In the genomic region with DNA sequence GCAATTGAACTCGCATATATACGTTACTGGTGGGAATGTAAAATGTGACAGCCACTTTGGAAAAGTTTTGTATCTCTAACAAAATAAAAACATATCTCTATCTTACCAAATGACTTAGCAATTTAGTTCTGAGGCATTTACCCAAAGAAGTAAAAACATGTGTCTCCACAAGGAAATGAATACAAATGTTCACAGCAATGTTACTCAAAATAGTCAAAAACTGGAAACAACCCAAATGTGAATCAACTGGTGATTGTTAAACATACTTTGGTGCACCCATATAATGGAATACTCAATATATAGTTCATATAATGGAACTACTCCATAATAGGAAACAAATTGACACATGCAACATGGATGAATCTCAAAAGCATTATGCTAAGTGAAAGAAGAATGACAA, we compare ENCODE assay signal across 24 cellular contexts.
A peak's percentile ranks its signal among the peaks of the same experiment; 100 is the strongest.
DNase-seq lines count a peak whose midpoint lies in the region; ATAC-seq and TF ChIP-seq lines count a peak whose summit lies in the region.
"Had no signal": no experiment of that assay in that cellular context is flagged by ENCODE, and none has a peak within 500 bp of the region (broad histone marks: within the 10 kb centered on the region; RNA-seq: fewer than 3 reads in every experiment).

No MANE protein-coding gene starts in this region.

- TF ChIP-seq CTCF in fibroblast of pulmonary artery (IDR thresholded peaks at IDR 0.05; ENCODE audit: low read length, missing control alignments) = no peak

- H3K36me3 ChIP-seq in SK-N-MC (ENCODE audit: insufficient read depth, low read length) (peaks cover 55% of the 10 kb centered on the region), trophoblast cell (ENCODE audit: control insufficient read depth in 1 of 2, insufficient read depth in 2 of 2, low read length in 2 of 2) (peaks cover 6 to 18% of the 10 kb centered on the region in 2 experiments)
- H3K36me3 ChIP-seq: prostate gland had no signal

- no peak overlapping the region for H2AFZ ChIP-seq in trophoblast cell (ENCODE audit: insufficient read depth, low read length, poor library complexity)

- H3K18ac ChIP-seq in trophoblast cell (ENCODE audit: low read length) = no peak overlapping the region

- no peaks in the 10 kb centered on the region for H3K9me3 Mint-ChIP-seq in stimulated activated effector memory CD8-positive, alpha-beta T cell treated with anti-CD3 and anti-CD28 coated beads, Interleukin-12 subunit alpha, Interleukin-12 subunit beta, amount 100 ng/mL, for 72 hours
- H3K9me3 Mint-ChIP-seq: activated B cell treated with CpG ODN at 0.5 μM for 24 hours, CD14-positive monocyte had no signal

- no peaks in the 10 kb centered on the region for H3K4me1 ChIP-seq in trophoblast cell (ENCODE audit: control insufficient read depth in 1 of 2, insufficient read depth in 2 of 2, low read length in 2 of 2)
- H3K4me1 ChIP-seq: prostate gland had no signal

- H3K79me2 ChIP-seq in trophoblast cell (ENCODE audit: control insufficient read depth, insufficient read depth, low read length, poor library complexity) = no peaks in the 10 kb centered on the region

- no peak overlapping the region for H2BK5ac ChIP-seq in trophoblast cell (ENCODE audit: low read depth, low read length, poor library complexity)

- H3K36me3 Mint-ChIP-seq in stimulated activated effector memory CD8-positive, alpha-beta T cell treated with anti-CD3 and anti-CD28 coated beads, Interleukin-12 subunit alpha, Interleukin-12 subunit beta, amount 100 ng/mL, for 72 hours = peaks cover 100% of the 10 kb centered on the region

- no peak overlapping the region for H3K23ac ChIP-seq in trophoblast cell (ENCODE audit: low read length)

- H2AK5ac ChIP-seq in trophoblast cell (ENCODE audit: low read length) = no peak overlapping the region

- H3K4me1 Mint-ChIP-seq in stimulated activated effector memory CD8-positive, alpha-beta T cell treated with anti-CD3 and anti-CD28 coated beads, Interleukin-12 subunit alpha, Interleukin-12 subunit beta, amount 100 ng/mL, for 72 hours = peaks cover 26% of the 10 kb centered on the region
- H3K4me1 Mint-ChIP-seq: CD14-positive monocyte had no signal

- no peak overlapping the region for H3K4me3 Mint-ChIP-seq in stimulated activated effector memory CD8-positive, alpha-beta T cell treated with anti-CD3 and anti-CD28 coated beads, Interleukin-12 subunit alpha, Interleukin-12 subunit beta, amount 100 ng/mL, for 72 hours
- H3K4me3 Mint-ChIP-seq: activated B cell treated with CpG ODN at 0.5 μM for 24 hours, CD14-positive monocyte had no signal

- H4K8ac ChIP-seq in trophoblast cell (ENCODE audit: low read depth, low read length) = no peak overlapping the region

- H3K79me1 ChIP-seq in trophoblast cell (ENCODE audit: low read length) = no peaks in the 10 kb centered on the region

- no peak overlapping the region for H2BK12ac ChIP-seq in trophoblast cell (ENCODE audit: low read length)

- H3K4me3 ChIP-seq in SK-N-MC = no peak overlapping the region
- no peak overlapping the region for H3K4me3 ChIP-seq in fibroblast of pulmonary artery (replicated peaks; ENCODE audit: low read depth, low read length)
- no peak overlapping the region for H3K4me3 ChIP-seq in trophoblast cell (ENCODE audit: low read depth, low read length)
- H3K4me3 ChIP-seq: lower lobe of right lung, prostate gland, thoracic aorta, vagina had no signal

- H3K9me3 ChIP-seq in SK-N-MC (ENCODE audit: low read depth, low read length) (no peaks in the 10 kb centered on the region), trophoblast cell (ENCODE audit: insufficient read depth, low read depth, low read length) (no peaks in the 10 kb centered on the region)
- H3K9me3 ChIP-seq: lower lobe of right lung, prostate gland, thoracic aorta, vagina had no signal

- H4K91ac ChIP-seq in trophoblast cell (ENCODE audit: low read depth, low read length) = no peak overlapping the region

- no CpG with 5 or more reads among the region's 2 CpGs for WGBS in trophoblast cell (ENCODE audit: extremely low coverage, insufficient coverage, insufficient read length)

- no peak overlapping the region for H3K9ac ChIP-seq in SK-N-MC (ENCODE audit: insufficient read length)
- H3K9ac ChIP-seq in trophoblast cell (ENCODE audit: low read length) = no peak overlapping the region

- DNase-seq in EH (ENCODE audit: low read depth) (peak; percentile 25), SK-N-MC (ENCODE audit: low read depth, low spot score) (no peak), fibroblast of pulmonary artery (ENCODE audit: low read depth) (peak; percentile 20), trophoblast cell (no peak), NCI-H1930 (lab: John Stamatoyannopoulos, UW) (no peak), DMS114 treated with DMSO at 0.1 percent for 48 hours (lab: John Stamatoyannopoulos, UW; ENCODE audit: unreplicated experiment) (no peak)
- no peak for DNase-seq in stimulated activated effector memory CD8-positive, alpha-beta T cell treated with anti-CD3 and anti-CD28 coated beads, Interleukin-12 subunit alpha, Interleukin-12 subunit beta, amount 100 ng/mL, for 72 hours (ENCODE audit: low spot score in 2 of 2)
- DNase-seq: activated B cell treated with CpG ODN at 0.5 μM for 24 hours; activated CD4-positive, alpha-beta T cell treated with anti-CD3 and anti-CD28 coated beads, Interleukin-2, amount 50 U/mL, for 48 hours; activated CD8-positive, alpha-beta memory T cell treated with anti-CD3 and anti-CD28 coated beads, Interleukin-2, amount 50 U/mL, for 48 hours; activated effector memory CD4-positive, alpha-beta T cell treated with anti-CD3 and anti-CD28 coated beads, Interleukin-2, amount 50 U/mL, for 16 hours; DMS 273 treated with DMSO at 0.1 percent for 48 hours; effector CD4-positive, alpha-beta T cell; erythroblast; kidney glomerular epithelial cell; lower lobe of right lung; NCI-H1105 treated with DMSO at 0.1 percent for 48 hours; NCI-H2081; NCI-H345; NCI-H774 had no signal

- no peak overlapping the region for H3K14ac ChIP-seq in trophoblast cell (ENCODE audit: low read length)

- no peak overlapping the region for H3K4ac ChIP-seq in trophoblast cell (ENCODE audit: low read depth, low read length)

- H3K27ac ChIP-seq in SK-N-MC (peak overlapping the region; percentile 11; the same call in 1 of the 2 replicates), trophoblast cell (ENCODE audit: low read depth, low read length) (no peak overlapping the region)
- H3K27ac ChIP-seq: lower lobe of right lung, prostate gland, thoracic aorta, vagina had no signal

- no peak for ATAC-seq in stimulated activated effector memory CD8-positive, alpha-beta T cell treated with anti-CD3 and anti-CD28 coated beads, Interleukin-12 subunit alpha, Interleukin-12 subunit beta, amount 100 ng/mL, for 72 hours
- ATAC-seq: lower lobe of right lung had no signal

- no peak overlapping the region for H3K4me2 ChIP-seq in trophoblast cell (ENCODE audit: low read length)

- H3K27ac Mint-ChIP-seq in stimulated activated effector memory CD8-positive, alpha-beta T cell treated with anti-CD3 and anti-CD28 coated beads, Interleukin-12 subunit alpha, Interleukin-12 subunit beta, amount 100 ng/mL, for 72 hours = peak overlapping the region; percentile 10
- H3K27ac Mint-ChIP-seq: activated B cell treated with CpG ODN at 0.5 μM for 24 hours had no signal

- H2BK120ac ChIP-seq in trophoblast cell (ENCODE audit: insufficient read depth, low read length, poor library complexity) = no peak overlapping the region

- H4K12ac ChIP-seq in trophoblast cell (ENCODE audit: low read depth, low read length) = no peak overlapping the region

- no peaks in the 10 kb centered on the region for H3K27me3 ChIP-seq in trophoblast cell (ENCODE audit: insufficient read depth, low read length)
- H3K27me3 ChIP-seq: vagina had no signal

Comparison
In these comparisons a context has a peak if more than half of its experiments do, and no peak if none do; other contexts are left out.
1. DNase-seq: peak in EH (single experiment) and fibroblast of pulmonary artery (single experiment); none in SK-N-MC (single experiment), stimulated activated effector memory CD8-positive, alpha-beta T cell treated with anti-CD3 and anti-CD28 coated beads, Interleukin-12 subunit alpha, Interleukin-12 subunit beta, amount 100 ng/mL, for 72 hours (0 of 2), trophoblast cell (0 of 2), NCI-H1930 (0 of 2) and DMS114 treated with DMSO at 0.1 percent for 48 hours (single experiment).